8 cellular contexts compared by ENCODE assay signal in the genomic region with DNA sequence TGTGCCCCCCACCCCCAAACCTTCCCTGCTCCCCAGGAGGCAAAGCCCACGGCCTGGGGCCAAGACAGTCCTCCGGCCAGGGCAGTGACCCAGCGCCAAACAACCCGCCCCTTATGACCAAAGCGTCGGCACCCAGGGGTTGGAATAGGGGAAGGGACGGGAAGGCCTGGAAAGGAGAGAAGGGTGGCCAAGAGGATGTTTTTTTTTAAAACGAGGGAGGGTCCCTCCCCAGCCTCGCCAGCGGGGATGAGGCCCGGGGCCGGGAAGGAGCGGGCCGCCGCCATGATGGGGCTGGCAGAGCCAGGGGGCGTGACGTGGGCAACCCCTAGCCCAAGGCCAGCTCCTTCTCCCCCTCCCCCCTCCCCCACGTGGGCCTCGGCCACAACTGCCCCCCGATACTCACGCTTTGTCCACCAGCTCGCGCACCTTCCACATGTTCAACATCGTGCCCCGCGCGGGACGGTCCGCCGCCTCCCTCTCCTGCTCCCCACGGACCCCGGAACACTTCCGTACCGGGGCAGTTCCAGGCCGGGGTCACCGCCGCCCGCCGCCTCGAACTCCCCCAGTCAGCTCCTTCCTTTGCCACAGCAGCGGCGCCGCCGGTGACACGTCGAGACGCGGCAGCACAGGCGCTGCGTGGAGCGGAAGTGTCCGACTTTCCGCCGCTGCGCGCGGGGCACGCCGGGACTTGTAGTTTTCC. TPM values are rescaled to one million over a fixed set of nuclear protein-coding genes. Genes with fewer than 3 reads are reported as not detected.
DNase-seq lines count a peak whose midpoint lies in the region; ATAC-seq and TF ChIP-seq lines count a peak whose summit lies in the region.

A gene (minus strand): TSS at position 619 of the 700 bp plus-strand sequence. CDS start 175 bp downstream, at position 444.

- no peaks in the 10 kb centered on the region for H3K9me3 Mint-ChIP-seq in progenitor cell of endocrine pancreas (ENCODE audit: low read depth)

- H3K4me3 ChIP-seq in GM12865 (ENCODE audit: low read depth, low read length): peak within 1 kb of the TSS; percentile 87
- peak within 1 kb of the TSS; percentile 92 for H3K4me3 ChIP-seq in upper lobe of right lung

- H3K36me3 ChIP-seq in upper lobe of right lung: no peaks in the 10 kb centered on the region

- intact Hi-C loops in left cardiac atrium (cut with DNase I): loop anchor here in 1 of 2 donors (2.0 to 10.0 kb wide), 3 partner anchors 36 to 136 kb away; no protein-coding TSS in a partner anchor
- intact Hi-C loops in upper lobe of right lung (cut with DNase I): no loop called here

- ATAC-seq in HG02763 (IDR thresholded peaks at IDR 0.05; ENCODE audit: unreplicated experiment) (peak; percentile 43), T-helper 17 cell (peak; percentile 96), left cardiac atrium (peak; percentile 97 to 98), upper lobe of right lung (peak; percentile 98)

- H3K27me3 ChIP-seq in upper lobe of right lung: no peaks in the 10 kb centered on the region

- no peak for TF ChIP-seq CTCF in GM12865 (IDR thresholded peaks at IDR 0.05; ENCODE audit: insufficient read depth, low read depth, low read length, missing control alignments)
- TF ChIP-seq CTCF in progenitor cell of endocrine pancreas (IDR thresholded peaks at IDR 0.05; ENCODE audit: unreplicated experiment): no peak
- no peak for TF ChIP-seq CTCF in upper lobe of right lung (IDR thresholded peaks at IDR 0.05)

- peak within 1 kb of the TSS; percentile 96 for H3K27ac Mint-ChIP-seq in T-helper 17 cell
- peak within 1 kb of the TSS; percentile 98 for H3K27ac Mint-ChIP-seq in progenitor cell of endocrine pancreas

- H3K27ac ChIP-seq in upper lobe of right lung: peak within 1 kb of the TSS; percentile 91

- H3K9me3 ChIP-seq in T-helper 17 cell (ENCODE audit: control insufficient read depth, low read length, poor library complexity, severe bottlenecking): no peaks in the 10 kb centered on the region
- H3K9me3 ChIP-seq in upper lobe of right lung: no peaks in the 10 kb centered on the region

- H3K4me3 Mint-ChIP-seq in T-helper 17 cell (peak within 1 kb of the TSS; percentile 98), progenitor cell of endocrine pancreas (ENCODE audit: low read depth) (peak within 1 kb of the TSS; percentile 96)

- DNase-seq in GM12865 (ENCODE audit: low read depth) (peak; percentile 92), NCI-H146 (lab: John Stamatoyannopoulos, UW) (peak; percentile 73), T-helper 17 cell (peak; percentile 78 to 83 (median 82)), amygdala (lab: John Stamatoyannopoulos, UW) (peak; percentile 39 to 93 (median 80)), left cardiac atrium (peak; percentile 96), progenitor cell of endocrine pancreas (ENCODE audit: low spot score, unreplicated experiment) (peak; percentile 76), upper lobe of right lung (peak; percentile 97)

- no peaks in the 10 kb centered on the region for H3K27me3 Mint-ChIP-seq in T-helper 17 cell
- H3K27me3 Mint-ChIP-seq in progenitor cell of endocrine pancreas: no peaks in the 10 kb centered on the region

- peaks cover 54% of the 10 kb centered on the region for H3K4me1 Mint-ChIP-seq in T-helper 17 cell
- peaks cover 29% of the 10 kb centered on the region for H3K4me1 Mint-ChIP-seq in progenitor cell of endocrine pancreas (ENCODE audit: low read depth)

- H3K36me3 Mint-ChIP-seq in T-helper 17 cell (ENCODE audit: low read depth): peaks cover 5% of the 10 kb centered on the region
- peaks cover 4% of the 10 kb centered on the region for H3K36me3 Mint-ChIP-seq in progenitor cell of endocrine pancreas (ENCODE audit: insufficient read depth)

- peaks cover 26% of the 10 kb centered on the region for H3K4me1 ChIP-seq in upper lobe of right lung

RNA-seq across cellular contexts. Expression of the gene that starts here (rescaled TPM):
- 100 to 1,000 TPM in 1 of 2 donors, 10 to 100 TPM in 1; 92.7 to 102 TPM for total RNA-seq in T-helper 17 cell
- 10 to 100 TPM; 54.0 to 72.8 TPM for total RNA-seq in left cardiac atrium
- 78.7 and 82.3 TPM in 2 replicates for total RNA-seq in progenitor cell of endocrine pancreas
- total RNA-seq in upper lobe of right lung: 84.6 TPM

Comparison
In these comparisons a context has a peak if more than half of its experiments do, and no peak if none do; other contexts are left out.
1. Peak in every context shown above with its lines: DNase-seq, ATAC-seq, H3K4me3 ChIP-seq and H3K27ac ChIP-seq.
2. ATAC-seq: peak in every context shown above with its lines; median percentile 98 in upper lobe of right lung; 98 in left cardiac atrium; 96 in T-helper 17 cell; 43 in HG02763.